In genomic region chr2:229084467-229084866, GRCh38 we compare ENCODE assay signal across 14 cellular contexts.
"Had no signal": no experiment of that assay in that cellular context is flagged by ENCODE, and none has a peak within 500 bp of the region (broad histone marks: within the 10 kb centered on the region; RNA-seq: fewer than 3 reads in every experiment).

No MANE protein-coding gene starts in this region.

- ATAC-seq: activated CD8-positive, alpha-beta memory T cell treated with anti-CD3 and anti-CD28 coated beads, Interleukin-2, amount 10 ng/mL, durations not matched to agents 7 days and 5 days; activated naive CD4-positive, alpha-beta T cell treated with anti-CD3 and anti-CD28 coated beads, Interleukin-2, amount 50 U/mL, for 72 hours; naive thymus-derived CD4-positive, alpha-beta T cell had no signal

- H3K27ac ChIP-seq: thyroid gland, uterus had no signal

- DNase-seq: activated CD4-positive, alpha-beta T cell treated with anti-CD3 and anti-CD28 coated beads, Interleukin-2, amount 50 U/mL, for 48 hours; activated CD4-positive, CD25-positive, alpha-beta regulatory T cell treated with anti-CD3 and anti-CD28 coated beads, Interleukin-2, amount 50 U/mL, for 72 hours; activated CD8-positive, alpha-beta memory T cell treated with anti-CD3 and anti-CD28 coated beads, Interleukin-2, amount 10 ng/mL, durations not matched to agents 7 days and 5 days; activated effector memory CD4-positive, alpha-beta T cell treated with Interleukin-2 at 50 U/mL for 16 hours; activated T-cell treated with anti-CD3 and anti-CD28 coated beads, Interleukin-2, amount 50 U/mL, for 24 hours; effector CD4-positive, alpha-beta T cell; head of caudate nucleus; islet precursor cell; naive thymus-derived CD4-positive, alpha-beta T cell; posterior cingulate gyrus; small intestine; thyroid gland; uterus had no signal

- H3K4me1 ChIP-seq: uterus had no signal

- H3K36me3 ChIP-seq: thyroid gland, uterus had no signal

- H3K27me3 ChIP-seq: thyroid gland, uterus had no signal

- H3K4me3 ChIP-seq: thyroid gland, uterus had no signal

- H3K9me3 ChIP-seq: thyroid gland, uterus had no signal
